In the genomic region with DNA sequence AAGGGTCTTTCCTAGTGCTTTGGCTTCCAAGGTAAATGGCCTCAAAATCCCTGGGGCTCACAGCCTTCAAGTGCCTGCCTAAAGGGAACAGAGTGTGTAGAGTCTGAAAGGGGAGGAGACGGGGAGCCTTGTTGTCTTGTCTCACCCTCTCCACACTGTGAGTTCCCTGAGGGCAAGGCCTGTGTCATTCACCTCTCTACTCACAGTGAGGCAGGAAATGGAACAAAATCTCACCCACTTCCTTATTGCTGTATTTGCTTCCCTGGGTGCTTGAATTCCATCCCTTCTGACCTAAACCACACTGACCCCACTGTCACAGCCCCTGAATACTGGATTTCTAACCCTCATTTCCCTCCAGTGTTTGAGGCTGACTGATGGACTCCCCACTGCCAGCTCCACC, we compare ENCODE assay signal across 1 cellular context.
TF ChIP-seq lines count a peak whose summit lies in the region.

No MANE protein-coding gene starts in this region.

TF ChIP-seq in H1, 55 proteins besides CTCF, POLR2A, EP300 and RAD21:
- TF ChIP-seq, protein P1, sequence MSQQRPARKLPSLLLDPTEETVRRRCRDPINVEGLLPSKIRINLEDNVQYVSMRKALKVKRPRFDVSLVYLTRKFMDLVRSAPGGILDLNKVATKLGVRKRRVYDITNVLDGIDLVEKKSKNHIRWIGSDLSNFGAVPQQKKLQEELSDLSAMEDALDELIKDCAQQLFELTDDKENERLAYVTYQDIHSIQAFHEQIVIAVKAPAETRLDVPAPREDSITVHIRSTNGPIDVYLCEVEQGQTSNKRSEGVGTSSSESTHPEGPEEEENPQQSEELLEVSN (IDR thresholded peaks at IDR 0.05), result no peak
- no peak for TF ChIP-seq HDAC2 (IDR thresholded peaks at IDR 0.05; ENCODE audit: borderline replicate concordance in 1 of 2, low read depth in 2 of 2, low read length in 2 of 2)
- no peak for TF ChIP-seq POLR2AphosphoS5 (IDR thresholded peaks at IDR 0.05; ENCODE audit: low read depth, low read length)
- TF ChIP-seq BRCA1 (IDR thresholded peaks at IDR 0.05; ENCODE audit: low read depth, low read length), result no peak
- TF ChIP-seq RNF2 (IDR thresholded peaks at IDR 0.05; ENCODE audit: borderline replicate concordance, low read depth, low read length, missing control alignments, poor library complexity, severe bottlenecking), result no peak
- TF ChIP-seq SRF (IDR thresholded peaks at IDR 0.05; ENCODE audit: low read depth, low read length), result no peak
- no peak for TF ChIP-seq PHF8 (conservative IDR thresholded peaks at IDR 0.05; ENCODE audit: low read depth, low read length)
- TF ChIP-seq, protein P2, sequence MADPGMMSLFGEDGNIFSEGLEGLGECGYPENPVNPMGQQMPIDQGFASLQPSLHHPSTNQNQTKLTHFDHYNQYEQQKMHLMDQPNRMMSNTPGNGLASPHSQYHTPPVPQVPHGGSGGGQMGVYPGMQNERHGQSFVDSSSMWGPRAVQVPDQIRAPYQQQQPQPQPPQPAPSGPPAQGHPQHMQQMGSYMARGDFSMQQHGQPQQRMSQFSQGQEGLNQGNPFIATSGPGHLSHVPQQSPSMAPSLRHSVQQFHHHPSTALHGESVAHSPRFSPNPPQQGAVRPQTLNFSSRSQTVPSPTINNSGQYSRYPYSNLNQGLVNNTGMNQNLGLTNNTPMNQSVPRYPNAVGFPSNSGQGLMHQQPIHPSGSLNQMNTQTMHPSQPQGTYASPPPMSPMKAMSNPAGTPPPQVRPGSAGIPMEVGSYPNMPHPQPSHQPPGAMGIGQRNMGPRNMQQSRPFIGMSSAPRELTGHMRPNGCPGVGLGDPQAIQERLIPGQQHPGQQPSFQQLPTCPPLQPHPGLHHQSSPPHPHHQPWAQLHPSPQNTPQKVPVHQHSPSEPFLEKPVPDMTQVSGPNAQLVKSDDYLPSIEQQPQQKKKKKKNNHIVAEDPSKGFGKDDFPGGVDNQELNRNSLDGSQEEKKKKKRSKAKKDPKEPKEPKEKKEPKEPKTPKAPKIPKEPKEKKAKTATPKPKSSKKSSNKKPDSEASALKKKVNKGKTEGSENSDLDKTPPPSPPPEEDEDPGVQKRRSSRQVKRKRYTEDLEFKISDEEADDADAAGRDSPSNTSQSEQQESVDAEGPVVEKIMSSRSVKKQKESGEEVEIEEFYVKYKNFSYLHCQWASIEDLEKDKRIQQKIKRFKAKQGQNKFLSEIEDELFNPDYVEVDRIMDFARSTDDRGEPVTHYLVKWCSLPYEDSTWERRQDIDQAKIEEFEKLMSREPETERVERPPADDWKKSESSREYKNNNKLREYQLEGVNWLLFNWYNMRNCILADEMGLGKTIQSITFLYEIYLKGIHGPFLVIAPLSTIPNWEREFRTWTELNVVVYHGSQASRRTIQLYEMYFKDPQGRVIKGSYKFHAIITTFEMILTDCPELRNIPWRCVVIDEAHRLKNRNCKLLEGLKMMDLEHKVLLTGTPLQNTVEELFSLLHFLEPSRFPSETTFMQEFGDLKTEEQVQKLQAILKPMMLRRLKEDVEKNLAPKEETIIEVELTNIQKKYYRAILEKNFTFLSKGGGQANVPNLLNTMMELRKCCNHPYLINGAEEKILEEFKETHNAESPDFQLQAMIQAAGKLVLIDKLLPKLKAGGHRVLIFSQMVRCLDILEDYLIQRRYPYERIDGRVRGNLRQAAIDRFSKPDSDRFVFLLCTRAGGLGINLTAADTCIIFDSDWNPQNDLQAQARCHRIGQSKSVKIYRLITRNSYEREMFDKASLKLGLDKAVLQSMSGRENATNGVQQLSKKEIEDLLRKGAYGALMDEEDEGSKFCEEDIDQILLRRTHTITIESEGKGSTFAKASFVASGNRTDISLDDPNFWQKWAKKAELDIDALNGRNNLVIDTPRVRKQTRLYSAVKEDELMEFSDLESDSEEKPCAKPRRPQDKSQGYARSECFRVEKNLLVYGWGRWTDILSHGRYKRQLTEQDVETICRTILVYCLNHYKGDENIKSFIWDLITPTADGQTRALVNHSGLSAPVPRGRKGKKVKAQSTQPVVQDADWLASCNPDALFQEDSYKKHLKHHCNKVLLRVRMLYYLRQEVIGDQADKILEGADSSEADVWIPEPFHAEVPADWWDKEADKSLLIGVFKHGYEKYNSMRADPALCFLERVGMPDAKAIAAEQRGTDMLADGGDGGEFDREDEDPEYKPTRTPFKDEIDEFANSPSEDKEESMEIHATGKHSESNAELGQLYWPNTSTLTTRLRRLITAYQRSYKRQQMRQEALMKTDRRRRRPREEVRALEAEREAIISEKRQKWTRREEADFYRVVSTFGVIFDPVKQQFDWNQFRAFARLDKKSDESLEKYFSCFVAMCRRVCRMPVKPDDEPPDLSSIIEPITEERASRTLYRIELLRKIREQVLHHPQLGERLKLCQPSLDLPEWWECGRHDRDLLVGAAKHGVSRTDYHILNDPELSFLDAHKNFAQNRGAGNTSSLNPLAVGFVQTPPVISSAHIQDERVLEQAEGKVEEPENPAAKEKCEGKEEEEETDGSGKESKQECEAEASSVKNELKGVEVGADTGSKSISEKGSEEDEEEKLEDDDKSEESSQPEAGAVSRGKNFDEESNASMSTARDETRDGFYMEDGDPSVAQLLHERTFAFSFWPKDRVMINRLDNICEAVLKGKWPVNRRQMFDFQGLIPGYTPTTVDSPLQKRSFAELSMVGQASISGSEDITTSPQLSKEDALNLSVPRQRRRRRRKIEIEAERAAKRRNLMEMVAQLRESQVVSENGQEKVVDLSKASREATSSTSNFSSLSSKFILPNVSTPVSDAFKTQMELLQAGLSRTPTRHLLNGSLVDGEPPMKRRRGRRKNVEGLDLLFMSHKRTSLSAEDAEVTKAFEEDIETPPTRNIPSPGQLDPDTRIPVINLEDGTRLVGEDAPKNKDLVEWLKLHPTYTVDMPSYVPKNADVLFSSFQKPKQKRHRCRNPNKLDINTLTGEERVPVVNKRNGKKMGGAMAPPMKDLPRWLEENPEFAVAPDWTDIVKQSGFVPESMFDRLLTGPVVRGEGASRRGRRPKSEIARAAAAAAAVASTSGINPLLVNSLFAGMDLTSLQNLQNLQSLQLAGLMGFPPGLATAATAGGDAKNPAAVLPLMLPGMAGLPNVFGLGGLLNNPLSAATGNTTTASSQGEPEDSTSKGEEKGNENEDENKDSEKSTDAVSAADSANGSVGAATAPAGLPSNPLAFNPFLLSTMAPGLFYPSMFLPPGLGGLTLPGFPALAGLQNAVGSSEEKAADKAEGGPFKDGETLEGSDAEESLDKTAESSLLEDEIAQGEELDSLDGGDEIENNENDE (IDR thresholded peaks at IDR 0.05; ENCODE audit: insufficient replicate concordance, low read length), result no peak
- TF ChIP-seq RXRA (IDR thresholded peaks at IDR 0.05; ENCODE audit: insufficient read depth, low read depth, low read length), result no peak
- TF ChIP-seq, protein P3, sequence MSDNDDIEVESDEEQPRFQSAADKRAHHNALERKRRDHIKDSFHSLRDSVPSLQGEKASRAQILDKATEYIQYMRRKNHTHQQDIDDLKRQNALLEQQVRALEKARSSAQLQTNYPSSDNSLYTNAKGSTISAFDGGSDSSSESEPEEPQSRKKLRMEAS (IDR thresholded peaks at IDR 0.05), result no peak
- TF ChIP-seq GTF2F1 (IDR thresholded peaks at IDR 0.05; ENCODE audit: borderline replicate concordance, low read depth, low read length), result no peak
- TF ChIP-seq MAFK (IDR thresholded peaks at IDR 0.05; ENCODE audit: low read depth, low read length), result no peak
- no peak for TF ChIP-seq FOSL1 (IDR thresholded peaks at IDR 0.05; ENCODE audit: insufficient read depth, low read depth, low read length)
- TF ChIP-seq SIX5 (IDR thresholded peaks at IDR 0.05; ENCODE audit: low read depth, low read length), result no peak
- TF ChIP-seq, protein P4, sequence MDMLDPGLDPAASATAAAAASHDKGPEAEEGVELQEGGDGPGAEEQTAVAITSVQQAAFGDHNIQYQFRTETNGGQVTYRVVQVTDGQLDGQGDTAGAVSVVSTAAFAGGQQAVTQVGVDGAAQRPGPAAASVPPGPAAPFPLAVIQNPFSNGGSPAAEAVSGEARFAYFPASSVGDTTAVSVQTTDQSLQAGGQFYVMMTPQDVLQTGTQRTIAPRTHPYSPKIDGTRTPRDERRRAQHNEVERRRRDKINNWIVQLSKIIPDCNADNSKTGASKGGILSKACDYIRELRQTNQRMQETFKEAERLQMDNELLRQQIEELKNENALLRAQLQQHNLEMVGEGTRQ (IDR thresholded peaks at IDR 0.05; ENCODE audit: low read length), result no peak
TF ChIP-seq in H1: peak in this region for 0.
